ENCODE assay signal across 27 cellular contexts in genomic region chr18:60040966-60041365, GRCh38.
"Had no signal": no experiment of that assay in that cellular context is flagged by ENCODE, and none has a peak within 500 bp of the region (broad histone marks: within the 10 kb centered on the region; RNA-seq: fewer than 3 reads in every experiment).

No MANE protein-coding gene starts in this region.

- H3K9me3 Mint-ChIP-seq: activated T-cell treated with anti-CD3 and anti-CD28 coated beads, Interleukin-2, amount 50 U/mL, for 24 hours; activated T-helper 1 cell treated with anti-CD3 and anti-CD28 coated beads, Interleukin-12 subunit alpha, Interleukin-12 subunit beta, Interleukin-2, Interleukin-4 antibody, amounts not matched to agents 30 ng/mL and 10 ng/mL and 1 ng/mL, durations not matched to agents 14 hours and 24 hours and 36 hours had no signal

- ATAC-seq: activated CD4-positive, CD25-positive, alpha-beta regulatory T cell treated with anti-CD3 and anti-CD28 coated beads, Interleukin-2, amount 50 U/mL, for 24 hours; activated CD8-positive, alpha-beta memory T cell treated with anti-CD3 and anti-CD28 coated beads, Interleukin-2, amount 10 ng/mL, durations not matched to agents 7 days and 5 days; Panc1 had no signal

- H3K4me3 ChIP-seq: MG63, SJCRH30 had no signal

- H3K4me2 ChIP-seq: SK-N-SH had no signal

- H3K9me2 ChIP-seq: SK-N-SH had no signal

- H3K27me3 ChIP-seq: MG63, SJCRH30 had no signal

- H3K36me3 Mint-ChIP-seq: activated CD8-positive, alpha-beta memory T cell treated with anti-CD3 and anti-CD28 coated beads, Interleukin-2, amount 10 ng/mL, durations not matched to agents 7 days and 5 days; activated naive CD8-positive, alpha-beta T cell had no signal

- H3K4me1 Mint-ChIP-seq: activated CD8-positive, alpha-beta memory T cell treated with anti-CD3 and anti-CD28 coated beads, Interleukin-2, amount 10 ng/mL, durations not matched to agents 7 days and 5 days had no signal

- H3K27ac Mint-ChIP-seq: activated CD8-positive, alpha-beta memory T cell treated with anti-CD3 and anti-CD28 coated beads, Interleukin-2, amount 10 ng/mL, durations not matched to agents 7 days and 5 days; activated naive CD8-positive, alpha-beta T cell; activated T-cell treated with anti-CD3 and anti-CD28 coated beads, Interleukin-2, amount 50 U/mL, for 24 hours; activated T-helper 1 cell treated with anti-CD3 and anti-CD28 coated beads, Interleukin-12 subunit alpha, Interleukin-12 subunit beta, Interleukin-2, Interleukin-4 antibody, amounts not matched to agents 30 ng/mL and 10 ng/mL and 1 ng/mL, durations not matched to agents 14 hours and 24 hours and 36 hours had no signal

- H3K27ac ChIP-seq: RWPE1, SJCRH30 had no signal

- H3K4me1 ChIP-seq: SJCRH30 had no signal

- H3K4me3 Mint-ChIP-seq: activated CD8-positive, alpha-beta memory T cell treated with anti-CD3 and anti-CD28 coated beads, Interleukin-2, amount 10 ng/mL, durations not matched to agents 7 days and 5 days; activated naive CD8-positive, alpha-beta T cell; activated T-cell treated with anti-CD3 and anti-CD28 coated beads, Interleukin-2, amount 50 U/mL, for 24 hours; activated T-helper 1 cell treated with anti-CD3 and anti-CD28 coated beads, Interleukin-12 subunit alpha, Interleukin-12 subunit beta, Interleukin-2, Interleukin-4 antibody, amounts not matched to agents 30 ng/mL and 10 ng/mL and 1 ng/mL, durations not matched to agents 14 hours and 24 hours and 36 hours had no signal

- H3K36me3 ChIP-seq: MG63, SJCRH30 had no signal

- DNase-seq: activated CD4-positive, alpha-beta T cell treated with anti-CD3 and anti-CD28 coated beads for 4 hours; activated CD4-positive, alpha-beta T cell treated with anti-CD3 and anti-CD28 coated beads, Interleukin-2, amount 50 U/mL, for 4 hours; activated CD8-positive, alpha-beta memory T cell treated with anti-CD3 and anti-CD28 coated beads, Interleukin-2, amount 10 ng/mL, durations not matched to agents 7 days and 5 days; activated effector memory CD4-positive, alpha-beta T cell treated with anti-CD3 and anti-CD28 coated beads, Interleukin-2, amount 50 U/mL, for 16 hours; activated naive CD4-positive, alpha-beta T cell treated with Interleukin-2 at 50 U/mL for 16 hours; activated T-cell treated with anti-CD3 and anti-CD28 coated beads, Interleukin-2, amount 50 U/mL, for 24 hours; cerebellar nuclear complex; KG1; MG63; MV-4-11; NCI-H1092 treated with DMSO at 0.1 percent for 48 hours; NCI-H1417 treated with DMSO at 0.1 percent for 48 hours; NCI-H1694; NCI-H2029; NCI-H2107; NCI-H345; NCI-H510A; NCI-H526 treated with DMSO at 0.1 percent for 48 hours; NCI-H82; Right ventricle myocardium superior; SJCRH30; SK-N-SH had no signal
